8 cellular contexts compared by ENCODE assay signal in genomic region chr1:1781526-1781903, GRCh38. TPM values are rescaled to one million over a fixed set of nuclear protein-coding genes. Genes with fewer than 3 reads are reported as not detected.
DNase-seq lines count a peak whose midpoint lies in the region; ATAC-seq lines count a peak whose summit lies in the region.

No MANE protein-coding gene starts in this region.

- no peak overlapping the region for H3K4me3 ChIP-seq in CD4-positive, CD25-positive, alpha-beta regulatory T cell (ENCODE audit: low read depth, low read length)
- H3K4me3 ChIP-seq in adipocyte (ENCODE audit: low read length): no peak overlapping the region

- no peaks in the 10 kb centered on the region for H3K9me3 Mint-ChIP-seq in CD4-positive, CD25-positive, alpha-beta regulatory T cell
- no peaks in the 10 kb centered on the region for H3K9me3 Mint-ChIP-seq in naive thymus-derived CD8-positive, alpha-beta T cell

- H3K27me3 ChIP-seq in CD4-positive, CD25-positive, alpha-beta regulatory T cell (ENCODE audit: control insufficient read depth, insufficient read depth, low read length): no peaks in the 10 kb centered on the region
- H3K27me3 ChIP-seq in adipocyte (replicated peaks; ENCODE audit: control insufficient read depth, insufficient read depth, low read length): no peaks in the 10 kb centered on the region

- no peaks in the 10 kb centered on the region for H3K27me3 Mint-ChIP-seq in CD4-positive, CD25-positive, alpha-beta regulatory T cell
- no peaks in the 10 kb centered on the region for H3K27me3 Mint-ChIP-seq in naive thymus-derived CD8-positive, alpha-beta T cell

- peak overlapping the region; percentile 89 for H3K27ac ChIP-seq in CD4-positive, CD25-positive, alpha-beta regulatory T cell (ENCODE audit: insufficient read depth, low read length, poor library complexity, severe bottlenecking)

- H3K36me3 ChIP-seq in CD4-positive, CD25-positive, alpha-beta regulatory T cell (ENCODE audit: control insufficient read depth, insufficient read depth, low read length): peaks cover 19% of the 10 kb centered on the region
- H3K36me3 ChIP-seq in adipocyte (ENCODE audit: control insufficient read depth, insufficient read depth, low read length, severe bottlenecking): peaks cover 19% of the 10 kb centered on the region

- no peak for ATAC-seq in CD4-positive, CD25-positive, alpha-beta regulatory T cell (ENCODE audit: low read depth in 2 of 2)
- ATAC-seq in naive thymus-derived CD8-positive, alpha-beta T cell: no peak
- no peak for ATAC-seq in GM19324 (IDR thresholded peaks at IDR 0.05; ENCODE audit: low FRiP score, unreplicated experiment)
- ATAC-seq in GM18861 (IDR thresholded peaks at IDR 0.05; ENCODE audit: unreplicated experiment): no peak

- H3K4me3 Mint-ChIP-seq in CD4-positive, CD25-positive, alpha-beta regulatory T cell: peak overlapping the region; percentile 77 to 95 (median 88)
- H3K4me3 Mint-ChIP-seq in naive thymus-derived CD8-positive, alpha-beta T cell: peak overlapping the region; percentile 38 to 93 (median 74)

- peak overlapping the region; percentile 88 to 98 (median 95) for H3K27ac Mint-ChIP-seq in CD4-positive, CD25-positive, alpha-beta regulatory T cell
- H3K27ac Mint-ChIP-seq in naive thymus-derived CD8-positive, alpha-beta T cell: peak overlapping the region; percentile 85 to 98 (median 95)

- POLR2A ChIA-PET in naive thymus-derived CD8-positive, alpha-beta T cell (lab: Charles Lee): interaction anchor here (0.6 kb wide), 1 partner anchor 769 kb away, joined by 5 read pairs; no protein-coding TSS in a partner anchor

- H3K9ac ChIP-seq in adipocyte (ENCODE audit: low read length): peak overlapping the region; percentile 64

- H3K4me1 ChIP-seq in CD4-positive, CD25-positive, alpha-beta regulatory T cell (ENCODE audit: control insufficient read depth, insufficient read depth, low read length, poor library complexity, severe bottlenecking): peaks cover 67% of the 10 kb centered on the region
- H3K4me1 ChIP-seq in adipocyte (ENCODE audit: control insufficient read depth, insufficient read depth, low read length): peaks cover 53% of the 10 kb centered on the region

- peaks cover 0 to 57% (median 42%) of the 10 kb centered on the region in 4 donors for H3K4me1 Mint-ChIP-seq in CD4-positive, CD25-positive, alpha-beta regulatory T cell
- H3K4me1 Mint-ChIP-seq in naive thymus-derived CD8-positive, alpha-beta T cell: peaks cover 25 to 61% (median 53%) of the 10 kb centered on the region in 4 donors

- no peak for DNase-seq in CD4-positive, CD25-positive, alpha-beta regulatory T cell
- DNase-seq in HT-29 (ENCODE audit: low spot score) (peak; percentile 20), adipocyte (ENCODE audit: low read depth) (no peak), COR-L47 (lab: John Stamatoyannopoulos, UW) (no peak), NCI-H1105 treated with DMSO at 0.1 percent for 48 hours (lab: John Stamatoyannopoulos, UW) (no peak)
- DNase-seq in naive thymus-derived CD8-positive, alpha-beta T cell: peak in 1 of 10 donors; percentile 2

- peaks cover 5% of the 10 kb centered on the region for H3K36me3 Mint-ChIP-seq in CD4-positive, CD25-positive, alpha-beta regulatory T cell
- peaks cover under 1 to 20% (median 4%) of the 10 kb centered on the region in 3 donors for H3K36me3 Mint-ChIP-seq in naive thymus-derived CD8-positive, alpha-beta T cell

- H3K9me3 ChIP-seq in CD4-positive, CD25-positive, alpha-beta regulatory T cell (ENCODE audit: control insufficient read depth in 2 of 2, low read length in 2 of 2): no peaks in the 10 kb centered on the region
- H3K9me3 ChIP-seq in adipocyte (ENCODE audit: control insufficient read depth, low read length): no peaks in the 10 kb centered on the region

RNA-seq across cellular contexts. Expression of gene NADK, which starts 3.2 kb away (rescaled TPM):
- total RNA-seq in CD4-positive, CD25-positive, alpha-beta regulatory T cell: 52.6 TPM
- 10 to 100 TPM; 18.7 to 27.1 (median 21.2) TPM for polyA plus RNA-seq in CD4-positive, CD25-positive, alpha-beta regulatory T cell
- total RNA-seq in HT-29 (2014; rRNA removed; shearing (Covaris generic)): 98.1 and 99.6 TPM in 2 replicates
- total RNA-seq in naive thymus-derived CD8-positive, alpha-beta T cell: 10 to 100 TPM; 47.3 to 53.9 TPM
- 10 to 100 TPM; 18.3 to 25.4 (median 19.7) TPM for polyA plus RNA-seq in naive thymus-derived CD8-positive, alpha-beta T cell

RNA-seq across cellular contexts. Expression of gene CDK11A, which starts 57.4 kb away (rescaled TPM):
- total RNA-seq in CD4-positive, CD25-positive, alpha-beta regulatory T cell: 212 TPM
- 10 to 100 TPM; 10.2 to 30.4 (median 15.3) TPM for polyA plus RNA-seq in CD4-positive, CD25-positive, alpha-beta regulatory T cell
- 55.8 and 62.9 TPM in 2 replicates for total RNA-seq in HT-29 (2014; rRNA removed; shearing (Covaris generic))
- 100 to 1,000 TPM; 162 to 173 TPM for total RNA-seq in naive thymus-derived CD8-positive, alpha-beta T cell
- 10 to 100 TPM; 14.2 to 28.6 (median 14.4) TPM for polyA plus RNA-seq in naive thymus-derived CD8-positive, alpha-beta T cell
